Comparison of ENCODE assay signal across 22 cellular contexts in genomic region chr5:55766408-55766807, GRCh38. TPM values are rescaled to one million over a fixed set of nuclear protein-coding genes. Genes with fewer than 3 reads are reported as not detected.
DNase-seq lines count a peak whose midpoint lies in the region; ATAC-seq and TF ChIP-seq lines count a peak whose summit lies in the region.
"Had no signal": no experiment of that assay in that cellular context is flagged by ENCODE, and none has a peak within 500 bp of the region (broad histone marks: within the 10 kb centered on the region; RNA-seq: fewer than 3 reads in every experiment).

No MANE protein-coding gene starts in this region.

- H3K4me1 ChIP-seq in heart right ventricle = peaks cover 0 to 13% (median 0%) of the 10 kb centered on the region in 9 donors

- peaks cover 0 to 7% (median 0%) of the 10 kb centered on the region in 11 donors for H3K9me3 ChIP-seq in heart right ventricle

- 14 to 38% methylated on average over 1 of the region's 1 CpG for WGBS in heart right ventricle, 2 donors

- H3K27ac ChIP-seq in heart right ventricle = peak overlapping the region in 2 of 10 donors; percentile 2 to 15
- H3K27ac ChIP-seq: GM23248 had no signal

- H3K36me3 ChIP-seq in heart right ventricle = no peaks in the 10 kb centered on the region

- ATAC-seq in left ventricle myocardium superior (peak; percentile 40), heart right ventricle (no peak)
- ATAC-seq: GM12878 had no signal

- DNase-seq in NCI-H510A treated with DMSO at 0.1 percent for 48 hours (lab: John Stamatoyannopoulos, UW) (peak; percentile 32), NCI-H510A (lab: John Stamatoyannopoulos, UW) (no peak), left ventricle myocardium superior (no peak), heart right ventricle (no peak), left kidney (ENCODE audit: low read depth, low spot score) (peak; percentile 58), NCI-H1048 (lab: John Stamatoyannopoulos, UW) (no peak)
- DNase-seq in activated CD4-positive, CD25-positive, alpha-beta regulatory T cell treated with anti-CD3 and anti-CD28 coated beads, Interleukin-2, amount 50 U/mL, for 72 hours = no peak
- DNase-seq: C1 segment of cervical spinal cord; Calu3; CD4-positive, alpha-beta memory T cell; COR-L47; DMS79; EL; GDM1; GM23248; H7; HCEC 1CT had no signal

- no peaks in the 10 kb centered on the region for H3K27me3 ChIP-seq in heart right ventricle

- no peak overlapping the region for H3K4me3 ChIP-seq in heart right ventricle
- H3K4me3 ChIP-seq: GM12878, GM23248 had no signal

- intact Hi-C loops in left ventricle myocardium superior (cut with micrococcal nuclease) (no loop called here), heart right ventricle (cut with DNase I) (no loop called here)

- no peak for TF ChIP-seq CTCF in heart right ventricle (IDR thresholded peaks at IDR 0.05)

RNA-seq across cellular contexts. Expression of gene DDX4, which starts 28.5 kb away (rescaled TPM):
- not detected for total RNA-seq in left ventricle myocardium superior
- not detected for total RNA-seq in heart right ventricle
- not detected for polyA plus RNA-seq in heart right ventricle
- total RNA-seq: A172; A673; Calu3; CD4-positive, alpha-beta memory T cell; GM23248; H7 had no signal
- polyA plus RNA-seq: BJ; CD4-positive, alpha-beta memory T cell; GM23248; H1 had no signal

RNA-seq across cellular contexts. Expression of gene SLC38A9, which starts 54.3 kb away (rescaled TPM):
- total RNA-seq in left ventricle myocardium superior (5.7 TPM), heart right ventricle (1 to 10 TPM; 5.2 to 9.1 (median 6.8) TPM)
- polyA plus RNA-seq in heart right ventricle = 1 to 10 TPM; 3.6 to 9.7 TPM

Comparison
In these comparisons a context has a peak if more than half of its experiments do, and no peak if none do; other contexts are left out.
1. DNase-seq: peak in NCI-H510A treated with DMSO at 0.1 percent for 48 hours (single experiment) and left kidney (single experiment); none in NCI-H510A (single experiment), left ventricle myocardium superior (single experiment), heart right ventricle (0 of 2), activated CD4-positive, CD25-positive, alpha-beta regulatory T cell treated with anti-CD3 and anti-CD28 coated beads, Interleukin-2, amount 50 U/mL, for 72 hours (single experiment) and NCI-H1048 (single experiment).